ENCODE assay signal across 17 cellular contexts in the genomic region with DNA sequence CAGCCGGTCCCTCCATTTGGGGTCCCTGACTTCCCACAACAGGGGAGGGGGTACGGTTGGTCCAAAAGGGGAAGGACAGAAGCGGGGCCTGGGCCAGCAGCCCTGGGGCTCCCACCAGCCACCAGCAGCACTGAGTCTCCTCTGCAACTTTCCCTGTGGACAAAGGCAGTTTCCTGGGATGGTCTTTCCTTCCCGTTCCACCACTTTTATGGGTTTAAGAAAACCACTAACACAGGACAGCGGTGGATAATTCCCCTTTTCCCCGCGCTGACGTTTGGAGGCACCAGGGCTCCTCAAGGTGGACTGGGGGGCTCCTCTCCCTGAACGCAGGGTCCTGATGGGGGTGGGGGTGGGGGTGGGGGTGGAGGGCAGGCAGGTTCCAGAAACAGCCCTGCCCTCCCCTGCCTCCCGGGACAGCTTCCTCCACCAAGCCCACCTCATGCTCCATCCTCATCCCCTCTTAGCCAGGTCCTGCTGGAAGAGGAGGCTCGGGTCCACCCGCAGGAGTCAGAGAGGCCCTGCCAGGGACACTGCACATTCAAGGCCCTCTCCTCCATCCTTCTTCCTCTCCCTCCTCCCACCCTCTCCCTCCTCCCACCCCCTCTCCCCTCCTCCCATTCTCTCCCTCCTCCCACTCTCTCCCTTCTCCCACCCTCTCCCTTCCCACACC. TPM values are rescaled to one million over a fixed set of nuclear protein-coding genes. Genes with fewer than 3 reads are reported as not detected.
A peak's percentile ranks its signal among the peaks of the same experiment; 100 is the strongest.
DNase-seq lines count a peak whose midpoint lies in the region; ATAC-seq and TF ChIP-seq lines count a peak whose summit lies in the region.
"Had no signal": no experiment of that assay in that cellular context is flagged by ENCODE, and none has a peak within 500 bp of the region (broad histone marks: within the 10 kb centered on the region; RNA-seq: fewer than 3 reads in every experiment).

No MANE protein-coding gene starts in this region.

- intact Hi-C loops in ascending aorta (cut with DNase I), result loop anchor here (10.0 kb wide), 1 partner anchor 308 kb away; a partner anchor contains a TSS
- intact Hi-C loops in gastrocnemius medialis (cut with DNase I; ENCODE audit: low total_unique reads), result no loop called here

- no peak for ATAC-seq in gastrocnemius medialis
- ATAC-seq: foreskin keratinocyte, HepG2, right cardiac atrium had no signal

- no peaks in the 10 kb centered on the region for H3K9me3 ChIP-seq in ascending aorta
- H3K9me3 ChIP-seq in iPS-18a (ENCODE audit: control insufficient read depth, low read depth, low read length), result no peaks in the 10 kb centered on the region
- no peaks in the 10 kb centered on the region for H3K9me3 ChIP-seq in gastrocnemius medialis

- H3K9ac ChIP-seq in iPS-18a (ENCODE audit: low read length), result no peak overlapping the region

- TF ChIP-seq CTCF in HFF-Myc (IDR thresholded peaks at IDR 0.05; ENCODE audit: low read depth, low read length, missing control alignments), result no peak
- no peak for TF ChIP-seq CTCF in ascending aorta (IDR thresholded peaks at IDR 0.05)
- TF ChIP-seq CTCF in gastrocnemius medialis (IDR thresholded peaks at IDR 0.05 in 4 of 5, conservative IDR thresholded peaks at IDR 0.05 in 1 of 5), result no peak

- H3K27ac ChIP-seq in ascending aorta (peak overlapping the region; percentile 67 to 83), iPS-18a (ENCODE audit: low read length) (no peak overlapping the region), gastrocnemius medialis (peak overlapping the region; percentile 54 to 64 (median 61))
- H3K27ac ChIP-seq: foreskin keratinocyte had no signal

- DNase-seq in HFF-Myc (ENCODE audit: extremely low read depth, low read depth) (no peak), ascending aorta (ENCODE audit: low spot score in 2 of 2) (peak in 1 of 2 donors; percentile 56), gastrocnemius medialis (no peak), T-helper 1 cell (no peak), NCI-H1092 treated with DMSO at 0.1 percent for 48 hours (lab: John Stamatoyannopoulos, UW) (no peak), NCI-H82 (lab: John Stamatoyannopoulos, UW) (no peak)
- no peak for DNase-seq in stimulated activated CD4-positive, alpha-beta T cell treated with anti-CD3 and anti-CD28 coated beads, Interleukin-12 subunit alpha, Interleukin-12 subunit beta, amount 100 ng/mL, for 4 hours
- DNase-seq: activated CD4-positive, CD25-positive, alpha-beta regulatory T cell treated with anti-CD3 and anti-CD28 coated beads, Interleukin-2, amount 50 U/mL, for 72 hours; CD8-positive, alpha-beta memory T cell; foreskin keratinocyte; MM.1S; NCI-H1930; SIG-M5; T-helper 2 cell had no signal

- 0 out of 2 replicates have a peak overlapping the region, but pooled peaks have one; percentile 9 for H3K4me3 ChIP-seq in HFF-Myc (replicated peaks; ENCODE audit: low read depth, low read length)
- H3K4me3 ChIP-seq in ascending aorta, result no peak overlapping the region
- peak overlapping the region; percentile 40 for H3K4me3 ChIP-seq in iPS-18a (ENCODE audit: low read length)
- no peak overlapping the region for H3K4me3 ChIP-seq in gastrocnemius medialis

- in situ Hi-C loops in gastrocnemius medialis (cut with MboI; ENCODE audit: low sequenced_read_pairs in 4 of 4), result no loop called here

- H3K4me1 ChIP-seq in ascending aorta, result peaks cover 25 to 38% of the 10 kb centered on the region in 2 donors
- H3K4me1 ChIP-seq in iPS-18a (ENCODE audit: control insufficient read depth, low read depth, low read length), result peaks cover 6% of the 10 kb centered on the region
- H3K4me1 ChIP-seq in gastrocnemius medialis, result peaks cover 27 to 32% of the 10 kb centered on the region in 2 donors

- no peak for TF ChIP-seq POLR2A in gastrocnemius medialis (IDR thresholded peaks at IDR 0.05)

- H3K36me3 ChIP-seq in ascending aorta (no peaks in the 10 kb centered on the region), iPS-18a (ENCODE audit: control insufficient read depth, low read depth, low read length) (no peaks in the 10 kb centered on the region), gastrocnemius medialis (no peaks in the 10 kb centered on the region)

- H3K27me3 ChIP-seq in ascending aorta, result no peaks in the 10 kb centered on the region
- peaks cover 45% of the 10 kb centered on the region for H3K27me3 ChIP-seq in iPS-18a (ENCODE audit: control insufficient read depth, insufficient read depth, low read length)
- peaks cover 21 to 30% (median 26%) of the 10 kb centered on the region in 3 donors for H3K27me3 ChIP-seq in gastrocnemius medialis

RNA-seq across cellular contexts. Expression of a gene that starts 4.8 kb away (rescaled TPM):
- total RNA-seq in ascending aorta (1,564 TPM), gastrocnemius medialis (10 to 100 TPM; 50.5 to 97.8 (median 73.3) TPM)

Comparison
In these comparisons a context has a peak if more than half of its experiments do, and no peak if none do; other contexts are left out.
1. H3K4me3 ChIP-seq: peak in HFF-Myc (single experiment) and iPS-18a (single experiment); none in ascending aorta (0 of 2) and gastrocnemius medialis (0 of 4).
2. RNA of a gene that starts 4.8 kb away (total RNA-seq): 1,564 TPM in ascending aorta (single experiment); 50.5 to 97.8 TPM in gastrocnemius medialis; every median in the first group is over 10 times any median in the second.